12 cellular contexts compared by ENCODE assay signal in the genomic region with DNA sequence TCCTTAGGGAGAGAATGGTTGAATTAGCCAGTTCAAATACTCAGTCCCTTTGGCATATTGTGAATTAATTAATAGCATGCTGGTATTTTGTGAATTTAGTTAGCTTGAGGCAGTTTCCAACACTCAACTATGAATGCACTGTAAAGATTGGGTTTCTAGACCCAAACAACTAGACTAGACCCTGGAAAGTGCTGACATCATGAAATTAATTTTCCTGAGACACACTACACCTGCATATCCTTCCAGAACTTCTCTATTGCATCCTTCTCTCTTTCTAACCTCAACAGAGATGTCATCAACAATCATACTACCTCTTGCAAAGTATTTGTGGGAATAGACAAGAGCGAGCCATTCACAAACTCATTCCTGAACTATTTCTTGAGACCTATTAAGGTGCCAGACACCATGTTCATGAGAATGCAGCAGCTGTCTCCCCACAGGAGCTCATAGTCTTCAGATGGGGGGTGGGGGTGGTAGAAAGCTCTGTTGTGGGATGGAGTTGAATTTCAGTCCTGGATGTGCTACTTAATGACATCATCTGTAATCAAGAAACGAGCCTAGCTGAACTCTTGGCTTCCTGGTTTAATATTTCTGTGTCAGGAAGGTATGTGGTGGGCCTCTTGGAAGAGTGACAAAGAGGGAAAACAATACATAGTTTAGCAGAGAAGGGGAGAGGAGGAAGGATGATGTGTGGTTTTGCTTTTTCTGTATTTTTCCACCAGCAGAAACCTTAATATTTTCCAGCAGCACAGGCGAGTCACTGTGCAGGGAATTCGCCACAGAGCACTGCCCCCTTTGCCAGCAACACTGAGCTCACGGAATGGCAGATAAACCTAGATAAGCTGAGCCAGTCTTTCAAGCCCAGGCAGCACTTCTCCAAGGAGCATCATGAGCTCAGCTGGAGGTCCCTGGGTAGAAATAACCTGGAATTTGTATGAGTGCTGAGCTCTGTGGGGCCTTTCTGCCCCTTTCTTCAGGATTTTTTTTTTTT. TPM values are rescaled to one million over a fixed set of nuclear protein-coding genes. Genes with fewer than 3 reads are reported as not detected.
DNase-seq lines count a peak whose midpoint lies in the region; ATAC-seq, FAIRE-seq and TF ChIP-seq lines count a peak whose summit lies in the region.
"Had no signal": no experiment of that assay in that cellular context is flagged by ENCODE, and none has a peak within 500 bp of the region (broad histone marks: within the 10 kb centered on the region; RNA-seq: fewer than 3 reads in every experiment).

No MANE protein-coding gene starts in this region.

- WGBS in adrenal gland, 4 donors = 36 to 44% (median 37%) methylated on average over 5 of the region's 5 CpGs

- peak overlapping the region in 1 of 2 donors; percentile 10 for H3K27ac ChIP-seq in right atrium auricular region
- H3K27ac ChIP-seq in adrenal gland = peak overlapping the region in 4 of 5 donors; percentile 15 to 76 (median 35)
- no peak overlapping the region for H3K27ac ChIP-seq in WERI-Rb-1

- TF ChIP-seq CTCF in right atrium auricular region (IDR thresholded peaks at IDR 0.05) (no peak), adrenal gland (IDR thresholded peaks at IDR 0.05) (no peak), WERI-Rb-1 (IDR thresholded peaks at IDR 0.05; ENCODE audit: low read depth, low read length) (no peak)

- DNase-seq in Right ventricle myocardium inferior (ENCODE audit: missing footprints) (no peak), right atrium auricular region (ENCODE audit: low spot score) (no peak), adrenal gland (peak in 6 of 7 donors; percentile 14 to 67 (median 58)), islet precursor cell (peak; percentile 85), urothelium cell line (ENCODE audit: low spot score) (peak; percentile 49), WERI-Rb-1 (no peak), HuH-7.5 (ENCODE audit: low spot score) (no peak)
- DNase-seq: activated T-cell treated with anti-CD3 and anti-CD28 coated beads, Interleukin-2, amount 50 U/mL, for 72 hours; CD4-positive, CD25-positive, alpha-beta regulatory T cell; stimulated activated CD4-positive, alpha-beta T cell treated with anti-CD3 and anti-CD28 coated beads, Interleukin-12 subunit alpha, Interleukin-12 subunit beta, amount 100 ng/mL, for 4 hours; stimulated activated naive CD4-positive, alpha-beta T cell treated with Interleukin-2 at 50 U/mL for 16 hours had no signal

- peak; percentile 31 for ATAC-seq in Right ventricle myocardium inferior
- ATAC-seq in HG03095 (IDR thresholded peaks at IDR 0.05; ENCODE audit: unreplicated experiment) = no peak
- ATAC-seq: activated T-cell treated with anti-CD3 and anti-CD28 coated beads, Interleukin-2, amount 50 U/mL, for 72 hours had no signal

- H3K4me3 ChIP-seq in right atrium auricular region (no peak overlapping the region), adrenal gland (no peak overlapping the region), WERI-Rb-1 (ENCODE audit: low read depth, low read length) (no peak overlapping the region)

- intact Hi-C loops in Right ventricle myocardium inferior (cut with DNase I) = no loop called here
- intact Hi-C loops in adrenal gland (cut with DNase I) = no loop called here

- H3K36me3 ChIP-seq in right atrium auricular region (no peaks in the 10 kb centered on the region), adrenal gland (replicated peaks in 1 of 2) (no peaks in the 10 kb centered on the region), WERI-Rb-1 (no peaks in the 10 kb centered on the region)

- peaks cover 0 to 10% of the 10 kb centered on the region in 2 donors for H3K4me1 ChIP-seq in right atrium auricular region
- peaks cover 5 to 15% of the 10 kb centered on the region in 2 donors for H3K4me1 ChIP-seq in adrenal gland (replicated peaks in 1 of 2)

- no peak for FAIRE-seq in urothelium cell line (lab: Jason Lieb, UNC)

- H3K27me3 ChIP-seq in right atrium auricular region (no peaks in the 10 kb centered on the region), adrenal gland (no peaks in the 10 kb centered on the region), WERI-Rb-1 (ENCODE audit: insufficient read depth, low read depth, severe bottlenecking) (no peaks in the 10 kb centered on the region)

- H3K9me3 ChIP-seq in right atrium auricular region = peaks cover 0 to 17% of the 10 kb centered on the region in 2 donors
- peaks cover 0 to 1% (median under 1%) of the 10 kb centered on the region in 3 donors for H3K9me3 ChIP-seq in adrenal gland (replicated peaks in 1 of 3)
- no peaks in the 10 kb centered on the region for H3K9me3 ChIP-seq in WERI-Rb-1 (ENCODE audit: severe bottlenecking)

- no peak for TF ChIP-seq POLR2A in adrenal gland (IDR thresholded peaks at IDR 0.05)

RNA-seq across cellular contexts. Expression of a gene that starts 53.1 kb away (rescaled TPM):
- total RNA-seq in Right ventricle myocardium inferior (9.8 TPM), right atrium auricular region (1 to 10 TPM; 4.1 to 6.3 TPM), adrenal gland (10 to 100 TPM; 11.8 to 41.6 (median 19.9) TPM)
- 1 to 10 TPM; 1.9 to 8.3 (median 7.7) TPM for polyA plus RNA-seq in adrenal gland

Comparison
In these comparisons a context has a peak if more than half of its experiments do, and no peak if none do; other contexts are left out.
1. DNase-seq: peak in adrenal gland (6 of 7), islet precursor cell (single experiment) and urothelium cell line (single experiment); none in Right ventricle myocardium inferior (single experiment), right atrium auricular region (single experiment), WERI-Rb-1 (single experiment) and HuH-7.5 (single experiment).